ENCODE assay signal across 23 cellular contexts in the genomic region with DNA sequence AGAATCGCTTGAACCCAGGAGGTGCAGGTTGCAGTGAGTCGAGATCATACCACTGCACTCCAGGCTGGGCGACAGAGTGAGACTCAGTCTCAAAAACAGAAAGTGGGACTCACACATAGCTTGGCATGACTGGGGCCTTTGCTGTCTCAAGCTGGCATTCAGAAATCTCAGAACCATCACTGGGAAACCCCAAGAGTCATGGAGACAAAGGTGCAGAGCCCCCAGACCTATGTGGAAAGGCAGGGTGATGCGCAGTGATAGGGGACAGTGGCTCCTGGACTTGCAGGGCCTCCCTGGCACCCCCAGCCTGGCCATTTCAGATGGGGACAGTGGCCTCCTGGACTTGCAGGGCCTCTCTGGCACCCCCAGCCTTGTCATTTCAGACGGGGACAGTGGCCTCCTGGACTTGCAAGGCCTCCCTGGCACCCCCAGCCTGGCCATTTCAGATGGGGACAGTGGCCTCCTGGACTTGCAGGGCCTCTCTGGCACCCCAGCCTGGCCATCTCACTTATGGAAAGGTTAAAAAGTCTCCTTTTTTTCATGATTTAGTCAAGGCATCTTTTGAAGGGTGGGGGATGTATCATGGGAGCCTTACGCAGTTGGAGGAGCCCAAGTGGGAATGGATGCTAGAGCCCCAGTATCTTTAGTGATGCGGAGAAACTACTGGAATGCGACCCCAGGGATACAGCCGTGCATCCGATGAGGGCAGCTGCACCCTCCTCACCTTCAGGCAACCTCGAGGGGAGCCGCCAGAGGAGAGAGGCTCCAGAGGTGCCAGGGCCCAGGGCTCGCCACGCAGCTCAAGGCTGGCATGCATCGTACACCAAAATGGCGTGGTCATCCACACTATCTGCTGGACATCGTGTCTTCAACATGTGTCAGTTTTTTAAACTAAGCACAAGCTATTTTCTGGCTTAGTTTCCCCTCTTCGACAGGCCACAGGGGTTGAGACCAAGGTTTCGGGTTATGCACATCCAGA. TPM values are rescaled to one million over a fixed set of nuclear protein-coding genes. Genes with fewer than 3 reads are reported as not detected.
A peak's percentile ranks its signal among the peaks of the same experiment; 100 is the strongest.
DNase-seq lines count a peak whose midpoint lies in the region; ATAC-seq and TF ChIP-seq lines count a peak whose summit lies in the region.
"Had no signal": no experiment of that assay in that cellular context is flagged by ENCODE, and none has a peak within 500 bp of the region (broad histone marks: within the 10 kb centered on the region; RNA-seq: fewer than 3 reads in every experiment).

No MANE protein-coding gene starts in this region.

- no peak for TF ChIP-seq CTCF in CD4-positive, alpha-beta T cell (IDR thresholded peaks at IDR 0.05)
- TF ChIP-seq CTCF in HL-60 (IDR thresholded peaks at IDR 0.05; ENCODE audit: insufficient read depth, low read length) = no peak

- intact Hi-C loops in CD4-positive, alpha-beta T cell (cut with DNase I, micrococcal nuclease) = no loop called here
- intact Hi-C loops in posterior vena cava (cut with DNase I) = no loop called here

- no peak for ATAC-seq in CD4-positive, alpha-beta T cell (ENCODE audit: poor library complexity)
- no peak for ATAC-seq in GM18517 (IDR thresholded peaks at IDR 0.05; ENCODE audit: unreplicated experiment)
- ATAC-seq: pancreas had no signal

- no peaks in the 10 kb centered on the region for H3K27me3 Mint-ChIP-seq in CD4-positive, alpha-beta T cell
- H3K27me3 Mint-ChIP-seq: stimulated activated naive CD8-positive, alpha-beta T cell treated with anti-CD3 and anti-CD28 coated beads, Interleukin-15, Interleukin-2, amounts not matched to agents 100 ng/mL and 50 ng/mL, for 24 hours had no signal

- H3K27me3 ChIP-seq in CD4-positive, alpha-beta T cell (ENCODE audit: control insufficient read depth, insufficient read depth, low read length) = no peaks in the 10 kb centered on the region
- no peaks in the 10 kb centered on the region for H3K27me3 ChIP-seq in HL-60 (ENCODE audit: insufficient read depth, poor library complexity, severe bottlenecking)
- H3K27me3 ChIP-seq: pancreas, Peyer's patch, thyroid gland had no signal

- CTCF ChIA-PET in CD4-positive, alpha-beta T cell (lab: Charles Lee) = no interaction called here

- DNase-seq in CD4-positive, alpha-beta T cell = no peak
- no peak for DNase-seq in HL-60 (ENCODE audit: low read depth in 1 of 2, low spot score in 1 of 2)
- DNase-seq in mesenteric fat pad (ENCODE audit: low spot score) = peak; percentile 62
- peak; percentile 15 for DNase-seq in stimulated activated CD8-positive, alpha-beta memory T cell treated with anti-CD3 and anti-CD28 coated beads, Interleukin-4, amount 100 ng/mL, for 48 hours
- DNase-seq in posterior vena cava (ENCODE audit: low spot score) = no peak
- DNase-seq in hepatic stellate cell (ENCODE audit: low spot score) = no peak
- DNase-seq: activated CD4-positive, alpha-beta T cell treated with anti-CD3 and anti-CD28 coated beads for 1 hour; activated naive CD4-positive, alpha-beta T cell treated with Interleukin-2 at 50 U/mL for 16 hours; C1 segment of cervical spinal cord; cortex of kidney; erythroblast; NCI-H1048; NCI-H1694 treated with DMSO at 0.1 percent for 48 hours; NCI-H446; NCI-H748 treated with DMSO at 0.1 percent for 48 hours; pancreas; Peyer's patch; retina; SHP77; thyroid gland had no signal

- H3K36me3 Mint-ChIP-seq in CD4-positive, alpha-beta T cell (ENCODE audit: low read depth) = peaks cover 7% of the 10 kb centered on the region

- peaks cover 35% of the 10 kb centered on the region for H3K4me1 Mint-ChIP-seq in CD4-positive, alpha-beta T cell (ENCODE audit: low read depth)

- H3K9me3 ChIP-seq in CD4-positive, alpha-beta T cell (ENCODE audit: control insufficient read depth, low read length) = no peaks in the 10 kb centered on the region
- H3K9me3 ChIP-seq: pancreas, Peyer's patch, thyroid gland had no signal

- POLR2A ChIA-PET in CD4-positive, alpha-beta T cell (lab: Charles Lee) = no interaction called here

- no peak overlapping the region for H3K27ac ChIP-seq in CD4-positive, alpha-beta T cell (ENCODE audit: low read depth, low read length)
- H3K27ac ChIP-seq in HL-60 (replicated peaks) = peak overlapping the region; percentile 82
- H3K27ac ChIP-seq: pancreas, Peyer's patch, thyroid gland had no signal

- peak overlapping the region; percentile 84 for H3K27ac Mint-ChIP-seq in CD4-positive, alpha-beta T cell
- H3K27ac Mint-ChIP-seq: stimulated activated naive CD8-positive, alpha-beta T cell treated with anti-CD3 and anti-CD28 coated beads, Interleukin-15, Interleukin-2, amounts not matched to agents 100 ng/mL and 50 ng/mL, for 24 hours had no signal

- H3K9me3 Mint-ChIP-seq in CD4-positive, alpha-beta T cell = no peaks in the 10 kb centered on the region
- H3K9me3 Mint-ChIP-seq: stimulated activated naive CD8-positive, alpha-beta T cell treated with anti-CD3 and anti-CD28 coated beads, Interleukin-15, Interleukin-2, amounts not matched to agents 100 ng/mL and 50 ng/mL, for 24 hours had no signal

- H3K4me3 Mint-ChIP-seq in CD4-positive, alpha-beta T cell = no peak overlapping the region
- H3K4me3 Mint-ChIP-seq: stimulated activated naive CD8-positive, alpha-beta T cell treated with anti-CD3 and anti-CD28 coated beads, Interleukin-15, Interleukin-2, amounts not matched to agents 100 ng/mL and 50 ng/mL, for 24 hours had no signal

- H3K4me3 ChIP-seq in HL-60 (replicated peaks; ENCODE audit: insufficient read depth, low read length) = no peak overlapping the region
- H3K4me3 ChIP-seq: pancreas, Peyer's patch, smooth muscle cell, thyroid gland had no signal

RNA-seq across cellular contexts. Expression of a gene that starts 30.5 kb away (rescaled TPM):
- 10 to 100 TPM; 22.4 to 29.3 TPM for total RNA-seq in CD4-positive, alpha-beta T cell
- total RNA-seq in mesenteric fat pad (20.3 TPM), posterior vena cava (10 to 100 TPM; 24.3 to 32.5 TPM)

Comparison
In these comparisons a context has a peak if more than half of its experiments do, and no peak if none do; other contexts are left out.
1. DNase-seq: peak in mesenteric fat pad (single experiment) and stimulated activated CD8-positive, alpha-beta memory T cell treated with anti-CD3 and anti-CD28 coated beads, Interleukin-4, amount 100 ng/mL, for 48 hours (single experiment); none in CD4-positive, alpha-beta T cell (0 of 10), HL-60 (0 of 2), posterior vena cava (single experiment) and hepatic stellate cell (single experiment).